In genomic region chrX:78011846-78012245, GRCh38 we compare ENCODE assay signal across 1 cellular context.
TF ChIP-seq lines count a peak whose summit lies in the region.

No MANE protein-coding gene starts in this region.

TF ChIP-seq in IMR-90, 13 proteins besides CTCF, POLR2A, EP300 and RAD21 (continued from another document):
- no peak for TF ChIP-seq MAFK (IDR thresholded peaks at IDR 0.05; ENCODE audit: low read depth, low read length)
TF ChIP-seq in IMR-90: peak in this region for 0.
